1 cellular context compared by ENCODE assay signal in the genomic region with DNA sequence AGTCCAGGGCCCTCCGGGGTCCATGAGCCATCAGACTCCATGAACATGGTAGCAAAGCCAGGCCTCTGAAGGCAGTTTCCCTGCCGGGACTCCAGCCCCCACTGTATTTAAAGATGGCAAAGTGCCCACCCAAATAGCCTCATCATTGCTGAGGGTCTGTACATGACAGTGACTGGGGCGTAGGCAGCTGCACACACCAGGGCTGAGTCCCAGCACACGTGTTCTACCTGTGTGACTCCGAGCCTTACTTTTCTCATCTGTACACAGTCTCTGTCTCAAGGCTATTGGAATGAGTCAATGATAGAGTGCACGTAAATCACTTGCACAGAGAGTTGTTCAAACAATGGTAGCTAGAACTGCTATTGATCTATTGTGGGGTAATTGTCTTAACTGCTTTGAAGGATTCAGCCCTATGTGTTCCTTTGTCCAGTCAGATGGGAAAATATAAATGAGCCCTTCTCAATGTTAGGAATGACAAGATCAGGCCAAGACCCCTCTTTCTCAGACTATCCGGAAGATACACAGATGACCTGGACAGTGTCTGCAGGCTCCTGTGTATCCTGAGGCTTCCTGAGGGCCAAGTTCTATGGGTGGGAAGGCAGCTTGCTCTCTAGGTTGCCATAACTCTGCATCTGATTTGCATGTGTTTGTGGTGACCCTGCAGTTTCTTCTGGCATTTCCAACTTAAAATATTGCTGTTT.
TF ChIP-seq lines count a peak whose summit lies in the region.

No MANE protein-coding gene starts in this region.

TF ChIP-seq in H1, 55 proteins besides CTCF, POLR2A, EP300 and RAD21:
- no peak for TF ChIP-seq KDM4A (IDR thresholded peaks at IDR 0.05; ENCODE audit: low read depth, low read length, severe bottlenecking)
- TF ChIP-seq NANOG (IDR thresholded peaks at IDR 0.05; ENCODE audit: insufficient read depth, low read depth, low read length, poor library complexity, severe bottlenecking): no peak
- no peak for TF ChIP-seq CTBP2 (IDR thresholded peaks at IDR 0.05; ENCODE audit: borderline replicate concordance, insufficient read depth, insufficient read length, low read length)
- TF ChIP-seq SP2 (IDR thresholded peaks at IDR 0.05; ENCODE audit: low read length): no peak
TF ChIP-seq in H1: peak in this region for 0.
